In genomic region chr1:46393510-46393909, GRCh38 we compare ENCODE assay signal across 1 cellular context.
TF ChIP-seq lines count a peak whose summit lies in the region.

No MANE protein-coding gene starts in this region.

TF ChIP-seq in H1, 55 proteins besides CTCF, POLR2A, EP300 and RAD21:
- TF ChIP-seq E2F6 (IDR thresholded peaks at IDR 0.05) = no peak; the same call in none of the 2 replicates
- no peak for TF ChIP-seq NANOG (IDR thresholded peaks at IDR 0.05; ENCODE audit: insufficient read depth, low read depth, low read length, poor library complexity, severe bottlenecking)
- TF ChIP-seq SP2 (IDR thresholded peaks at IDR 0.05; ENCODE audit: low read length) = no peak
- no peak for TF ChIP-seq NRF1 (IDR thresholded peaks at IDR 0.05; ENCODE audit: low read depth, low read length)
- peak; percentile 42 for TF ChIP-seq TAF1 (IDR thresholded peaks at IDR 0.05; ENCODE audit: low read depth, low read length)
- no peak for TF ChIP-seq JUND (IDR thresholded peaks at IDR 0.05; ENCODE audit: low read length)
- 0 out of 2 replicates have a peak, but pooled peaks have one; percentile 10 for TF ChIP-seq GTF2F1 (IDR thresholded peaks at IDR 0.05; ENCODE audit: borderline replicate concordance, low read depth, low read length)
- no peak for TF ChIP-seq CHD2 (IDR thresholded peaks at IDR 0.05; ENCODE audit: low read length)
- no peak for TF ChIP-seq GABPA (IDR thresholded peaks at IDR 0.05; ENCODE audit: borderline replicate concordance, insufficient read depth, low read length)
- no peak for TF ChIP-seq EZH2 (IDR thresholded peaks at IDR 0.05; ENCODE audit: low read depth, low read length, severe bottlenecking)
- TF ChIP-seq SUZ12 (IDR thresholded peaks at IDR 0.05; ENCODE audit: low read length) = no peak
- no peak for TF ChIP-seq HDAC6 (IDR thresholded peaks at IDR 0.05; ENCODE audit: low read depth, low read length)
- no peak for TF ChIP-seq RNF2 (IDR thresholded peaks at IDR 0.05; ENCODE audit: borderline replicate concordance, low read depth, low read length, missing control alignments, poor library complexity, severe bottlenecking)
- TF ChIP-seq SP1 (IDR thresholded peaks at IDR 0.05; ENCODE audit: low read depth, low read length) = peak; percentile 67; the same call in 1 of the 2 replicates
- no peak for TF ChIP-seq CREB1 (IDR thresholded peaks at IDR 0.05)
- TF ChIP-seq SP4 (IDR thresholded peaks at IDR 0.05; ENCODE audit: low read length) = 0 out of 2 replicates have a peak, but pooled peaks have one; percentile 23
- TF ChIP-seq RXRA (IDR thresholded peaks at IDR 0.05; ENCODE audit: insufficient read depth, low read depth, low read length) = no peak
- peak in 1 of 2 experiments; percentile 46; a peak in 1 of 4 replicates for TF ChIP-seq HDAC2 (IDR thresholded peaks at IDR 0.05; ENCODE audit: borderline replicate concordance in 1 of 2, low read depth in 2 of 2, low read length in 2 of 2)
- no peak for TF ChIP-seq RBBP5 (IDR thresholded peaks at IDR 0.05; ENCODE audit: borderline replicate concordance, low read depth, low read length)
- TF ChIP-seq ATF3 (IDR thresholded peaks at IDR 0.05; ENCODE audit: insufficient read depth, low read depth, low read length) = no peak
- no peak for TF ChIP-seq JUN (IDR thresholded peaks at IDR 0.05; ENCODE audit: low read depth, low read length)
- TF ChIP-seq SAP30 (IDR thresholded peaks at IDR 0.05; ENCODE audit: insufficient read depth, insufficient replicate concordance, low read length) = no peak
- TF ChIP-seq ASH2L (IDR thresholded peaks at IDR 0.05; ENCODE audit: low read length) = no peak
- no peak for TF ChIP-seq SIRT6 (IDR thresholded peaks at IDR 0.05; ENCODE audit: low read length)
- TF ChIP-seq CBX5 (IDR thresholded peaks at IDR 0.05; ENCODE audit: low read depth, low read length) = no peak
- TF ChIP-seq BACH1 (IDR thresholded peaks at IDR 0.05; ENCODE audit: low read length) = no peak
- 0 out of 4 replicates have a peak, but pooled peaks of 1 of the 2 experiments have one; percentile 43 for TF ChIP-seq SIN3A (conservative IDR thresholded peaks at IDR 0.05 in 1 of 2, IDR thresholded peaks at IDR 0.05 in 1 of 2; ENCODE audit: low read depth in 1 of 2, low read length in 2 of 2)
- no peak for TF ChIP-seq YY1 (IDR thresholded peaks at IDR 0.05; ENCODE audit: low read depth, low read length)
- no peak for TF ChIP-seq TEAD4 (IDR thresholded peaks at IDR 0.05; ENCODE audit: low read depth, low read length)
- TF ChIP-seq KDM5A (IDR thresholded peaks at IDR 0.05; ENCODE audit: low read length) = no peak
- TF ChIP-seq PHF8 (conservative IDR thresholded peaks at IDR 0.05; ENCODE audit: low read depth, low read length) = no peak
- no peak for TF ChIP-seq RFX5 (IDR thresholded peaks at IDR 0.05; ENCODE audit: borderline replicate concordance, low read depth, low read length)
- TF ChIP-seq BRCA1 (IDR thresholded peaks at IDR 0.05; ENCODE audit: low read depth, low read length) = no peak
- no peak for TF ChIP-seq BCL11A (IDR thresholded peaks at IDR 0.05; ENCODE audit: low read depth in 2 of 2, low read length in 2 of 2)
- no peak for TF ChIP-seq KDM1A (IDR thresholded peaks at IDR 0.05; ENCODE audit: borderline replicate concordance, low read length)
- TF ChIP-seq KDM4A (IDR thresholded peaks at IDR 0.05; ENCODE audit: low read depth, low read length, severe bottlenecking) = no peak
- no peak for TF ChIP-seq EGR1 (IDR thresholded peaks at IDR 0.05; ENCODE audit: borderline replicate concordance, low read depth, low read length)
- TF ChIP-seq SIX5 (IDR thresholded peaks at IDR 0.05; ENCODE audit: low read depth, low read length) = no peak
- no peak for TF ChIP-seq MAFK (IDR thresholded peaks at IDR 0.05; ENCODE audit: low read depth, low read length)
- peak; percentile 86 for TF ChIP-seq MAX (IDR thresholded peaks at IDR 0.05)
- TF ChIP-seq USF2 (IDR thresholded peaks at IDR 0.05; ENCODE audit: low read length) = peak; percentile 76
- TF ChIP-seq TCF12 (IDR thresholded peaks at IDR 0.05; ENCODE audit: low read depth, low read length) = 0 out of 2 replicates have a peak, but pooled peaks have one; percentile 3
- TF ChIP-seq POLR2AphosphoS5 (IDR thresholded peaks at IDR 0.05; ENCODE audit: low read depth, low read length) = peak; percentile 57; the same call in 1 of the 2 replicates
- no peak for TF ChIP-seq POU5F1 (IDR thresholded peaks at IDR 0.05; ENCODE audit: low read depth, low read length)
- no peak for TF ChIP-seq CHD1 (IDR thresholded peaks at IDR 0.05; ENCODE audit: low read depth, low read length)
- TF ChIP-seq SRF (IDR thresholded peaks at IDR 0.05; ENCODE audit: low read depth, low read length) = no peak
- TF ChIP-seq CTBP2 (IDR thresholded peaks at IDR 0.05; ENCODE audit: borderline replicate concordance, insufficient read depth, insufficient read length, low read length) = no peak
- no peak for TF ChIP-seq CBX8 (IDR thresholded peaks at IDR 0.05; ENCODE audit: borderline replicate concordance, low read depth, low read length)
- TF ChIP-seq CEBPB (IDR thresholded peaks at IDR 0.05; ENCODE audit: low read depth, low read length) = no peak
- TF ChIP-seq ATF2 (IDR thresholded peaks at IDR 0.05; ENCODE audit: low read length) = no peak
- TF ChIP-seq TBP (IDR thresholded peaks at IDR 0.05; ENCODE audit: low read depth, low read length) = peak; percentile 20; the same call in 1 of the 2 replicates
- TF ChIP-seq TAF7 (optimal IDR thresholded peaks at IDR 0.05; ENCODE audit: borderline replicate concordance, low read depth, low read length) = no peak
- no peak for TF ChIP-seq FOSL1 (IDR thresholded peaks at IDR 0.05; ENCODE audit: insufficient read depth, low read depth, low read length)
- no peak for TF ChIP-seq CHD7 (IDR thresholded peaks at IDR 0.05; ENCODE audit: insufficient replicate concordance, low read length)
- TF ChIP-seq ZNF274 (IDR thresholded peaks at IDR 0.05; ENCODE audit: borderline replicate concordance, extremely low read depth, low read length) = no peak
